ENCODE assay signal across 8 cellular contexts in the genomic region with DNA sequence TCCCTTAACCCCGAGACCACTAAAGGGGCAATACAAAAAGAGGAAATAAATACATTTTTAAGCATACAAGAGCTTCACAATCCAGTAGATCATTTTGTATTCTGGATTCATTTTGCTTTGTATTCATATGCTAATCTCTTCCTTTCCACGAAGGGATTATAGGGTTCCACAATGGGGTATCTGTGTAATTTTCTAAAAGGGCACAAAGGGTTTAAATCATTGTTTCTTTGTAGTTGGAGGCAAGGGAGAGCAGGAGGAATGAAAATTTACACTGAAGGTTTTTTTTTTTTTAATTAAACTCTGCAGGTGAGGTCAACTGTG. TPM values are rescaled to one million over a fixed set of nuclear protein-coding genes. Genes with fewer than 3 reads are reported as not detected.
DNase-seq lines count a peak whose midpoint lies in the region; ATAC-seq, FAIRE-seq and TF ChIP-seq lines count a peak whose summit lies in the region.

No MANE protein-coding gene starts in this region.

- TF ChIP-seq EP300 in A549 (IDR thresholded peaks at IDR 0.05) = no peak

- POLR2A ChIA-PET in A549 (lab: Yijun Ruan, JAX) = interaction anchor here (0.6 to 3.3 kb wide), 46 partner anchors 9 to 575 kb away, joined by 3 to 73 read pairs (median 5); partner anchors contain the start of genes MYO18A, RPL23A and TAOK1

- CTCF ChIA-PET in A549 (lab: Yijun Ruan, JAX) = interaction anchor here (0.5 to 1.8 kb wide), 13 partner anchors 9 to 518 kb away, joined by 3 to 8 read pairs (median 4); partner anchors contain the start of gene MYO18A
- CTCF ChIA-PET in mammary epithelial cell (lab: Charles Lee; ENCODE audit: low non-redundant PET) = no interaction called here

- H3K9me3 ChIP-seq in A549 (no peaks in the 10 kb centered on the region), mammary epithelial cell (replicated peaks; ENCODE audit: insufficient read depth, low read length) (no peaks in the 10 kb centered on the region), mucosa of descending colon (no peaks in the 10 kb centered on the region)

- WGBS in A549 (ENCODE audit: missing lambda C conversion rate) = 4% methylated on average over 2 of the region's 2 CpGs
- WGBS in mammary epithelial cell (ENCODE audit: low coverage, missing lambda C conversion rate) = 0% methylated on average over 2 of the region's 2 CpGs

- peaks cover 9% of the 10 kb centered on the region for H4K20me1 ChIP-seq in mammary epithelial cell (ENCODE audit: insufficient read depth, low read length)

- ATAC-seq in A549 (no peak), mucosa of descending colon (no peak), GM19467 (IDR thresholded peaks at IDR 0.05; ENCODE audit: unreplicated experiment) (no peak), GM19463 (IDR thresholded peaks at IDR 0.05; ENCODE audit: unreplicated experiment) (no peak), HG03135 (IDR thresholded peaks at IDR 0.05; ENCODE audit: unreplicated experiment) (no peak)

- in situ Hi-C loops in mammary epithelial cell (cut with MboI; ENCODE audit: low sequenced_read_pairs in 2 of 2) = no loop called here

- TF ChIP-seq POLR2A in A549 (IDR thresholded peaks at IDR 0.05; ENCODE audit: low read length) = no peak

- no peaks in the 10 kb centered on the region for H3K36me3 ChIP-seq in mammary epithelial cell (ENCODE audit: insufficient read depth, low read length)
- no peaks in the 10 kb centered on the region for H3K36me3 ChIP-seq in mucosa of descending colon (ENCODE audit: low read depth)

- TSS peak; percentile 86 for BruUV-seq in mammary epithelial cell (replicated peaks; lab: Mats Ljungman, UMichigan)

- no peak for FAIRE-seq in A549 (lab: Jason Lieb, UNC)

- intact Hi-C loops in mammary epithelial cell (cut with micrococcal nuclease) = loop anchor here (5.0 kb wide), 1 partner anchor 52 kb away; no protein-coding TSS in a partner anchor
- intact Hi-C loops in mucosa of descending colon (cut with DNase I, micrococcal nuclease) = loop anchor here in 1 of 2 donors (10.0 kb wide), 1 partner anchor 140 kb away; no protein-coding TSS in a partner anchor

- DNase-seq in A549 (ENCODE audit: low read depth in 1 of 2, low spot score in 1 of 2) (no peak), HuH-7 (ENCODE audit: low spot score) (peak; percentile 7), mammary epithelial cell (no peak), mucosa of descending colon (no peak), amniotic stem cell (lab: John Stamatoyannopoulos, UW) (no peak)

- H3K79me2 ChIP-seq in mammary epithelial cell (ENCODE audit: insufficient read depth, low read length) = peaks cover 43% of the 10 kb centered on the region

- no peaks in the 10 kb centered on the region for H3K27me3 ChIP-seq in mammary epithelial cell (ENCODE audit: insufficient read depth, low read length)

- H3K4me2 ChIP-seq in A549 (peak overlapping the region; percentile 72), mammary epithelial cell (ENCODE audit: insufficient read depth, low read depth, low read length) (peak overlapping the region; percentile 86)

- peak overlapping the region; percentile 90 for H2AFZ ChIP-seq in mammary epithelial cell (ENCODE audit: low read depth, low read length)

- H3K9ac ChIP-seq in mammary epithelial cell (ENCODE audit: insufficient read depth, low read length) = peak overlapping the region; percentile 86

- dilution Hi-C loops in mammary epithelial cell (cut with HindIII; ENCODE audit: low sequenced_read_pairs) = no loop called here

- peak overlapping the region; percentile 86 for H3K27ac ChIP-seq in A549
- peak overlapping the region; percentile 79 for H3K27ac ChIP-seq in mammary epithelial cell (ENCODE audit: insufficient read depth, low read depth, low read length)

- H3K4me3 ChIP-seq in A549 (peak overlapping the region; percentile 43), mammary epithelial cell (replicated peaks in 1 of 3; ENCODE audit: insufficient read depth in 1 of 3, low read depth in 2 of 3, low read length in 3 of 3) (peak overlapping the region; percentile 45 to 93 (median 63)), mucosa of descending colon (peak overlapping the region; percentile 97)

- no peak for TF ChIP-seq RAD21 in A549 (conservative IDR thresholded peaks at IDR 0.05 in 1 of 2, IDR thresholded peaks at IDR 0.05 in 1 of 2)

- peaks cover 20% of the 10 kb centered on the region for H3K4me1 ChIP-seq in A549
- H3K4me1 ChIP-seq in mammary epithelial cell (ENCODE audit: insufficient read depth, low read length) = peaks cover 9% of the 10 kb centered on the region
- H3K4me1 ChIP-seq in mucosa of descending colon (ENCODE audit: low read depth) = peaks cover 22% of the 10 kb centered on the region

- TF ChIP-seq CTCF in A549 (IDR thresholded peaks at IDR 0.05) (no peak), mammary epithelial cell (conservative IDR thresholded peaks at IDR 0.05 in 1 of 2, IDR thresholded peaks at IDR 0.05 in 1 of 2; ENCODE audit: extremely low read depth in 1 of 2, insufficient read depth in 1 of 2, low read depth in 1 of 2, low read length in 2 of 2) (no peak), mucosa of descending colon (IDR thresholded peaks at IDR 0.05) (no peak)

TF ChIP-seq in A549, 52 proteins besides CTCF, POLR2A, EP300 and RAD21:
- TF ChIP-seq PHF8 (IDR thresholded peaks at IDR 0.05; ENCODE audit: borderline replicate concordance, low read depth) (0 out of 2 replicates have a peak, but pooled peaks have one; percentile 48), FOSL2 (IDR thresholded peaks at IDR 0.05) (no peak), FOSL2 (CRISPR knock-in tag; IDR thresholded peaks at IDR 0.05) (no peak), REST (IDR thresholded peaks at IDR 0.05) (no peak), CEBPB (IDR thresholded peaks at IDR 0.05) (no peak)

RNA-seq across cellular contexts. Expression of gene NUFIP2, which starts 0.6 kb away (rescaled TPM):
- polyA plus RNA-seq in A549 (2011; rRNA removed) = 29.4 and 34.7 TPM in 2 replicates
- polyA plus RNA-seq in A549 (2012; cell fraction: cytosol; rRNA removed) = 16.7 and 27.9 TPM in 2 replicates
- 17.7 and 57.6 TPM in 2 replicates for polyA plus RNA-seq in A549 (2012; cell fraction: nucleus; rRNA removed)
- polyA plus RNA-seq in A549 (2017; fragmentation: RNase III; extraction: RNeasy Plus Mini Kit Qiagen cat#74134 plus additional on column Dnase treatment) = 33.0 to 33.5 TPM (median 33.1 TPM) in 3 replicates
- 43.2 and 49.0 TPM in 2 replicates for polyA minus RNA-seq in A549 (2011; rRNA and poly(A)+ RNA removed)
- 10 to 100 TPM; 57.2 to 72.3 TPM for total RNA-seq in mammary epithelial cell
- polyA plus RNA-seq in mammary epithelial cell = 25.4 TPM
- polyA minus RNA-seq in mammary epithelial cell = 29.4 TPM
- 10 to 100 TPM; 45.3 to 47.5 (median 45.9) TPM for total RNA-seq in mucosa of descending colon

RNA-seq across cellular contexts. Expression of gene CRYBA1, which starts 47.9 kb away (rescaled TPM):
- polyA plus RNA-seq in A549 (2011; rRNA removed) (0.10 TPM in 1 of 2 replicates, not detected in the other), A549 (2017; fragmentation: RNase III; extraction: RNeasy Plus Mini Kit Qiagen cat#74134 plus additional on column Dnase treatment) (0.12 TPM in 1 of 3 replicates, not detected in the others), mammary epithelial cell (not detected)
- not detected in 2 replicates for polyA plus RNA-seq in A549 (2012; cell fraction: cytosol; rRNA removed)
- not detected in 2 replicates for polyA plus RNA-seq in A549 (2012; cell fraction: nucleus; rRNA removed)
- polyA minus RNA-seq in A549 (2011; rRNA and poly(A)+ RNA removed) = not detected in 2 replicates
- total RNA-seq in mammary epithelial cell (not detected), mucosa of descending colon (not detected)
- polyA minus RNA-seq in mammary epithelial cell = not detected

Comparison
In these comparisons a context has a peak if more than half of its experiments do, and no peak if none do; other contexts are left out.
1. H3K4me3 ChIP-seq: peak in every context shown above with its lines; median percentile 97 in mucosa of descending colon; 63 in mammary epithelial cell; 43 in A549.